14 cellular contexts compared by ENCODE assay signal in the genomic region with DNA sequence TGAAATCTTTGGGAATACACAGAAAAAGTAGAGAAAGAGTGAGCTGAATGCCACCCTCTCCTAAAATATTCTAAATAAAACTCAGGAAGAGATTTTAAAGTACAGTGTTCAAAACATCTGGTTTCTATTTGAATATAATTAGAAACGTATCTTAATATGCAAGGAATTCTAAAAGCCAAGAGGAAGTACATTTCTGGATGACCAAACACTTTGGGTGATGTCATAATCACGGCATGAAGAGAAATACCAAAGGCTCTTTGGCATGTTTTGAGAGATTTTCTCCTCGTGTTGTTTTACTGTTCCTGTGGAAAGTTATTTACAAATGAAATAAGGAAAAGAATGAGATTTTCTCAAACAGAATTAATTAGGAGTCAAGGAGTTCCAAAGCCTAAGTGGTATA.
DNase-seq lines count a peak whose midpoint lies in the region; FAIRE-seq and TF ChIP-seq lines count a peak whose summit lies in the region.
"Had no signal": no experiment of that assay in that cellular context is flagged by ENCODE, and none has a peak within 500 bp of the region (broad histone marks: within the 10 kb centered on the region; RNA-seq: fewer than 3 reads in every experiment).

No MANE protein-coding gene starts in this region.

- H4K20me1 ChIP-seq in smooth muscle cell (ENCODE audit: low read depth) (no peaks in the 10 kb centered on the region), hepatocyte (ENCODE audit: insufficient read depth, poor library complexity, severe bottlenecking) (no peaks in the 10 kb centered on the region)

- H3K4me1 ChIP-seq in ascending aorta, result peaks cover 2% of the 10 kb centered on the region in 2 donors
- peaks cover 5% of the 10 kb centered on the region for H3K4me1 ChIP-seq in smooth muscle cell (ENCODE audit: low read depth)
- no peaks in the 10 kb centered on the region for H3K4me1 ChIP-seq in hepatocyte (ENCODE audit: insufficient read depth)

- H2AFZ ChIP-seq in smooth muscle cell (ENCODE audit: low read depth) (peak overlapping the region; percentile 38), hepatocyte (no peak overlapping the region)

- H3K27me3 ChIP-seq in ascending aorta (no peaks in the 10 kb centered on the region), smooth muscle cell (ENCODE audit: low read depth) (no peaks in the 10 kb centered on the region), hepatocyte (no peaks in the 10 kb centered on the region)

- intact Hi-C loops in ascending aorta (cut with DNase I), result no loop called here

- H3K36me3 ChIP-seq in ascending aorta (no peaks in the 10 kb centered on the region), smooth muscle cell (ENCODE audit: low read depth) (no peaks in the 10 kb centered on the region), hepatocyte (replicated peaks; ENCODE audit: insufficient read depth, low read depth) (no peaks in the 10 kb centered on the region)

- no peak for TF ChIP-seq CTCF in ascending aorta (IDR thresholded peaks at IDR 0.05)
- no peak for TF ChIP-seq CTCF in fibroblast of villous mesenchyme (IDR thresholded peaks at IDR 0.05; ENCODE audit: insufficient read depth, low read depth, low read length)
- no peak for TF ChIP-seq CTCF in smooth muscle cell (IDR thresholded peaks at IDR 0.05; ENCODE audit: borderline replicate concordance, insufficient read depth, poor library complexity, severe bottlenecking)
- TF ChIP-seq CTCF in hepatocyte (IDR thresholded peaks at IDR 0.05; ENCODE audit: poor library complexity), result no peak

- H3K79me2 ChIP-seq in smooth muscle cell (ENCODE audit: low read depth) (no peaks in the 10 kb centered on the region), hepatocyte (no peaks in the 10 kb centered on the region)

- H3K4me3 ChIP-seq in ascending aorta (no peak overlapping the region), fibroblast of villous mesenchyme (ENCODE audit: low read depth, low read length) (no peak overlapping the region), smooth muscle cell (no peak overlapping the region), hepatocyte (no peak overlapping the region)

- no peaks in the 10 kb centered on the region for H3K9me2 ChIP-seq in hepatocyte (replicated peaks; ENCODE audit: insufficient read depth)

- peak overlapping the region; percentile 35 for H3K9ac ChIP-seq in smooth muscle cell (ENCODE audit: low read depth)

- 9% methylated on average over 3 of the region's 3 CpGs for WGBS in smooth muscle cell (ENCODE audit: low lambda C conversion rate)
- WGBS in hepatocyte (ENCODE audit: low lambda C conversion rate, missing lambda C conversion rate), result 30% methylated on average over 3 of the region's 3 CpGs

- FAIRE-seq in frontal cortex (lab: Jason Lieb, UNC), result no peak

- H3K9me3 ChIP-seq in ascending aorta, result no peaks in the 10 kb centered on the region
- no peaks in the 10 kb centered on the region for H3K9me3 ChIP-seq in smooth muscle cell (replicated peaks; ENCODE audit: low read depth)
- no peaks in the 10 kb centered on the region for H3K9me3 ChIP-seq in hepatocyte (ENCODE audit: low read depth)

- peak; percentile 30 for DNase-seq in DMS53 (lab: John Stamatoyannopoulos, UW)
- DNase-seq in DMS53 treated with DMSO at 0.1 percent for 48 hours (lab: John Stamatoyannopoulos, UW; ENCODE audit: unreplicated experiment), result no peak
- DNase-seq in ascending aorta (ENCODE audit: low spot score in 2 of 2), result no peak
- DNase-seq in fibroblast of villous mesenchyme (ENCODE audit: low read depth), result peak; percentile 89
- no peak for DNase-seq in smooth muscle cell (lab: John Stamatoyannopoulos, UW; ENCODE audit: unreplicated experiment)
- DNase-seq in frontal cortex (ENCODE audit: low spot score in 2 of 2), result no peak
- DNase-seq in hepatocyte (ENCODE audit: low spot score), result no peak
- DNase-seq in NCI-H128 (lab: John Stamatoyannopoulos, UW; ENCODE audit: unreplicated experiment), result no peak
- DNase-seq: activated CD4-positive, CD25-positive, alpha-beta regulatory T cell treated with anti-CD3 and anti-CD28 coated beads, Interleukin-2, amount 50 U/mL, for 72 hours; GF-D8; KG1; naive thymus-derived CD8-positive, alpha-beta T cell; SHP77 had no signal

- peak overlapping the region; percentile 6 to 68 for H3K27ac ChIP-seq in ascending aorta
- peak overlapping the region; percentile 80 for H3K27ac ChIP-seq in smooth muscle cell (ENCODE audit: low read depth)
- no peak overlapping the region for H3K27ac ChIP-seq in hepatocyte
- H3K27ac ChIP-seq: 22Rv1 had no signal

- H3K4me2 ChIP-seq in smooth muscle cell (peak overlapping the region; percentile 54), hepatocyte (no peak overlapping the region)

- no peaks in the 10 kb centered on the region for H3F3A ChIP-seq in smooth muscle cell (ENCODE audit: low read depth)

Comparison
In these comparisons a context has a peak if more than half of its experiments do, and no peak if none do; other contexts are left out.
1. DNase-seq: peak in DMS53 (single experiment) and fibroblast of villous mesenchyme (single experiment); none in DMS53 treated with DMSO at 0.1 percent for 48 hours (single experiment), ascending aorta (0 of 2), smooth muscle cell (single experiment), frontal cortex (0 of 2), hepatocyte (single experiment) and NCI-H128 (single experiment).